In genomic region chr1:247642742-247643141, GRCh38 we compare ENCODE assay signal across 43 cellular contexts. TPM values are rescaled to one million over a fixed set of nuclear protein-coding genes. Genes with fewer than 3 reads are reported as not detected.
"Had no signal": no experiment of that assay in that cellular context is flagged by ENCODE, and none has a peak within 500 bp of the region (broad histone marks: within the 10 kb centered on the region; RNA-seq: fewer than 3 reads in every experiment).

No MANE protein-coding gene starts in this region.

- H3K27me3 ChIP-seq: adrenal gland, ascending aorta, body of pancreas, brain microvascular endothelial cell, breast epithelium, cardiac muscle cell had no signal

- H3K36me3 Mint-ChIP-seq: activated naive CD4-positive, alpha-beta T cell treated with anti-CD3 and anti-CD28 coated beads, Interleukin-2, amount 10 ng/mL, durations not matched to agents 7 days and 5 days; activated naive CD4-positive, alpha-beta T cell treated with anti-CD3 and anti-CD28 coated beads, Interleukin-2, amount 50 U/mL, for 24 hours; activated naive CD8-positive, alpha-beta T cell; activated naive CD8-positive, alpha-beta T cell treated with anti-CD3 and anti-CD28 coated beads for 36 hours; activated naive CD8-positive, alpha-beta T cell treated with anti-CD3 and anti-CD28 coated beads, Interleukin-2, amount 10 ng/mL, durations not matched to agents 7 days and 5 days; brain had no signal

- H3K9me3 Mint-ChIP-seq: activated naive CD4-positive, alpha-beta T cell treated with anti-CD3 and anti-CD28 coated beads for 36 hours; activated T-cell treated with anti-CD3 and anti-CD28 coated beads, Interleukin-2, amount 50 U/mL, for 24 hours; activated T-helper 17 cell treated with anti-CD3 and anti-CD28 coated beads, Interleukin-2, amount 50 U/mL, for 72 hours had no signal

- H3K4me3 Mint-ChIP-seq: activated naive CD4-positive, alpha-beta T cell treated with anti-CD3 and anti-CD28 coated beads for 36 hours; activated naive CD4-positive, alpha-beta T cell treated with anti-CD3 and anti-CD28 coated beads, Interleukin-2, amount 10 ng/mL, durations not matched to agents 7 days and 5 days; activated naive CD4-positive, alpha-beta T cell treated with anti-CD3 and anti-CD28 coated beads, Interleukin-2, amount 50 U/mL, for 24 hours; activated naive CD8-positive, alpha-beta T cell; activated naive CD8-positive, alpha-beta T cell treated with anti-CD3 and anti-CD28 coated beads for 36 hours; activated naive CD8-positive, alpha-beta T cell treated with anti-CD3 and anti-CD28 coated beads, Interleukin-2, amount 10 ng/mL, durations not matched to agents 7 days and 5 days; activated naive CD8-positive, alpha-beta T cell treated with anti-CD3 and anti-CD28 coated beads, Interleukin-2, amount 50 U/mL, for 24 hours; activated T-cell treated with anti-CD3 and anti-CD28 coated beads, Interleukin-2, amount 50 U/mL, for 24 hours; activated T-cell treated with anti-CD3 and anti-CD28 coated beads, Interleukin-2, amount 50 U/mL, for 4 hours; activated T-cell treated with anti-CD3 and anti-CD28 coated beads, Interleukin-2, amount 50 U/mL, for 72 hours; activated T-helper 1 cell treated with anti-CD3 and anti-CD28 coated beads, Interleukin-12 subunit alpha, Interleukin-12 subunit beta, Interleukin-2, Interleukin-4 antibody, amounts not matched to agents 30 ng/mL and 10 ng/mL and 1 ng/mL, durations not matched to agents 14 hours and 24 hours and 36 hours; activated T-helper 17 cell treated with anti-CD3 and anti-CD28 coated beads, Interleukin-2, amount 50 U/mL, for 72 hours; brain; central memory CD8-positive, alpha-beta T cell had no signal

- H3K27ac Mint-ChIP-seq: activated naive CD4-positive, alpha-beta T cell treated with anti-CD3 and anti-CD28 coated beads for 36 hours; activated naive CD4-positive, alpha-beta T cell treated with anti-CD3 and anti-CD28 coated beads, Interleukin-2, amount 10 ng/mL, durations not matched to agents 7 days and 5 days; activated naive CD4-positive, alpha-beta T cell treated with anti-CD3 and anti-CD28 coated beads, Interleukin-2, amount 50 U/mL, for 24 hours; activated naive CD4-positive, alpha-beta T cell treated with anti-CD3 and anti-CD28 coated beads, Interleukin-2, amount 50 U/mL, for 72 hours; activated naive CD8-positive, alpha-beta T cell; activated naive CD8-positive, alpha-beta T cell treated with anti-CD3 and anti-CD28 coated beads for 36 hours; activated naive CD8-positive, alpha-beta T cell treated with anti-CD3 and anti-CD28 coated beads, Interleukin-2, amount 10 ng/mL, durations not matched to agents 7 days and 5 days; activated naive CD8-positive, alpha-beta T cell treated with anti-CD3 and anti-CD28 coated beads, Interleukin-2, amount 50 U/mL, for 24 hours; activated T-cell treated with anti-CD3 and anti-CD28 coated beads, Interleukin-2, amount 50 U/mL, for 24 hours; activated T-cell treated with anti-CD3 and anti-CD28 coated beads, Interleukin-2, amount 50 U/mL, for 72 hours; activated T-helper 1 cell treated with anti-CD3 and anti-CD28 coated beads, Interleukin-12 subunit alpha, Interleukin-12 subunit beta, Interleukin-2, Interleukin-4 antibody, amounts not matched to agents 30 ng/mL and 10 ng/mL and 1 ng/mL, durations not matched to agents 14 hours and 24 hours and 36 hours; activated T-helper 17 cell treated with anti-CD3 and anti-CD28 coated beads, Interleukin-2, amount 50 U/mL, for 72 hours; activated T-helper 2 cell treated with anti-CD3 and anti-CD28 coated beads, Interferon-gamma antibody, Interleukin-2, Interleukin-4, amounts not matched to agents 10 μg/mL and 5 μg/mL and 100 μg/mL, durations not matched to agents 14 hours and 24 hours and 36 hours; brain had no signal

- DNase-seq: activated effector memory CD4-positive, alpha-beta T cell treated with anti-CD3 and anti-CD28 coated beads, Interleukin-2, amount 50 U/mL, for 16 hours; activated effector memory CD4-positive, alpha-beta T cell treated with Interleukin-2 at 50 U/mL for 16 hours; activated gamma-delta T cell; activated gamma-delta T cell treated with Interleukin-2 at 50 U/mL for 16 hours; activated naive CD4-positive, alpha-beta T cell; activated naive CD4-positive, alpha-beta T cell treated with anti-CD3 and anti-CD28 coated beads for 36 hours; activated naive CD4-positive, alpha-beta T cell treated with anti-CD3 and anti-CD28 coated beads, Interleukin-2, amount 10 ng/mL, durations not matched to agents 7 days and 5 days; activated naive CD4-positive, alpha-beta T cell treated with anti-CD3 and anti-CD28 coated beads, Interleukin-2, amount 50 U/mL, for 16 hours; activated naive CD4-positive, alpha-beta T cell treated with Interleukin-2 at 50 U/mL for 16 hours; activated naive CD8-positive, alpha-beta T cell treated with anti-CD3 and anti-CD28 coated beads for 36 hours; activated naive CD8-positive, alpha-beta T cell treated with anti-CD3 and anti-CD28 coated beads, Interleukin-2, amount 10 ng/mL, durations not matched to agents 7 days and 5 days; activated naive CD8-positive, alpha-beta T cell treated with anti-CD3 and anti-CD28 coated beads, Interleukin-2, amount 50 U/mL, for 24 hours; activated T-cell treated with anti-CD3 and anti-CD28 coated beads, Interleukin-2, amount 50 U/mL, for 1 hour; activated T-cell treated with anti-CD3 and anti-CD28 coated beads, Interleukin-2, amount 50 U/mL, for 24 hours; activated T-cell treated with anti-CD3 and anti-CD28 coated beads, Interleukin-2, amount 50 U/mL, for 4 hours; activated T-cell treated with anti-CD3 and anti-CD28 coated beads, Interleukin-2, amount 50 U/mL, for 48 hours; activated T-cell treated with anti-CD3 and anti-CD28 coated beads, Interleukin-2, amount 50 U/mL, for 72 hours; adrenal gland; amniotic stem cell; amygdala; anterior cingulate cortex; aorta; body of pancreas; brain microvascular endothelial cell; caudate nucleus; central memory CD4-positive, alpha-beta T cell; cerebellar nuclear complex had no signal

- ATAC-seq: activated naive CD4-positive, alpha-beta T cell treated with anti-CD3 and anti-CD28 coated beads, Interleukin-2, amount 50 U/mL, for 72 hours; activated naive CD8-positive, alpha-beta T cell treated with anti-CD3 and anti-CD28 coated beads, Interleukin-2, amount 50 U/mL, for 24 hours; activated T-cell treated with anti-CD3 and anti-CD28 coated beads, Interleukin-2, amount 50 U/mL, for 4 hours; activated T-cell treated with anti-CD3 and anti-CD28 coated beads, Interleukin-2, amount 50 U/mL, for 72 hours; activated T-helper 17 cell treated with anti-CD3 and anti-CD28 coated beads, Interleukin-2, amount 50 U/mL, for 72 hours; body of pancreas had no signal

- H3K4me1 ChIP-seq: adrenal gland, ascending aorta, body of pancreas, breast epithelium had no signal

- H3K4me1 Mint-ChIP-seq: activated naive CD4-positive, alpha-beta T cell treated with anti-CD3 and anti-CD28 coated beads, Interleukin-2, amount 10 ng/mL, durations not matched to agents 7 days and 5 days; activated naive CD4-positive, alpha-beta T cell treated with anti-CD3 and anti-CD28 coated beads, Interleukin-2, amount 50 U/mL, for 24 hours; activated naive CD8-positive, alpha-beta T cell treated with anti-CD3 and anti-CD28 coated beads for 36 hours; activated naive CD8-positive, alpha-beta T cell treated with anti-CD3 and anti-CD28 coated beads, Interleukin-2, amount 10 ng/mL, durations not matched to agents 7 days and 5 days; activated T-helper 17 cell treated with anti-CD3 and anti-CD28 coated beads, Interleukin-2, amount 50 U/mL, for 72 hours; central memory CD8-positive, alpha-beta T cell had no signal

- H3K27ac ChIP-seq: adrenal gland, ascending aorta, body of pancreas, brain microvascular endothelial cell, breast epithelium, cardiac muscle cell had no signal

- H3K9me3 ChIP-seq: adrenal gland, ascending aorta, body of pancreas, breast epithelium had no signal

- H3K36me3 ChIP-seq: adrenal gland, ascending aorta, brain microvascular endothelial cell, breast epithelium, cardiac muscle cell had no signal

- H3K4me3 ChIP-seq: adrenal gland, ascending aorta, body of pancreas, breast epithelium, cardiac muscle cell had no signal

RNA-seq across cellular contexts. Expression of gene OR13G1, which starts 36.8 kb away (rescaled TPM):
- total RNA-seq: activated naive CD4-positive, alpha-beta T cell treated with anti-CD3 and anti-CD28 coated beads for 36 hours; activated naive CD4-positive, alpha-beta T cell treated with anti-CD3 and anti-CD28 coated beads, Interleukin-2, amount 50 U/mL, for 72 hours; activated naive CD8-positive, alpha-beta T cell treated with anti-CD3 and anti-CD28 coated beads for 36 hours; activated naive CD8-positive, alpha-beta T cell treated with anti-CD3 and anti-CD28 coated beads, Interleukin-2, amount 10 ng/mL, durations not matched to agents 7 days and 5 days; activated T-cell treated with anti-CD3 and anti-CD28 coated beads, Interleukin-2, amount 50 U/mL, for 4 hours; activated T-cell treated with anti-CD3 and anti-CD28 coated beads, Interleukin-2, amount 50 U/mL, for 72 hours; activated T-helper 1 cell treated with anti-CD3 and anti-CD28 coated beads, Interleukin-12 subunit alpha, Interleukin-12 subunit beta, Interleukin-2, Interleukin-4 antibody, amounts not matched to agents 30 ng/mL and 10 ng/mL and 1 ng/mL, durations not matched to agents 14 hours and 24 hours and 36 hours; activated T-helper 17 cell treated with anti-CD3 and anti-CD28 coated beads, Interleukin-2, amount 50 U/mL, for 72 hours; activated T-helper 2 cell treated with anti-CD3 and anti-CD28 coated beads, Interferon-gamma antibody, Interleukin-2, Interleukin-4, amounts not matched to agents 10 μg/mL and 5 μg/mL and 100 μg/mL, durations not matched to agents 14 hours and 24 hours and 36 hours; adrenal gland; aorta; ascending aorta; astrocyte; body of pancreas; breast epithelium; bronchial epithelial cell; cardiac muscle cell; cardiac septum; cerebellum; chondrocyte had no signal

RNA-seq across cellular contexts. Expression of gene OR2G3, which starts 37.4 kb away (rescaled TPM):
- total RNA-seq: activated naive CD4-positive, alpha-beta T cell treated with anti-CD3 and anti-CD28 coated beads for 36 hours; activated naive CD4-positive, alpha-beta T cell treated with anti-CD3 and anti-CD28 coated beads, Interleukin-2, amount 50 U/mL, for 72 hours; activated naive CD8-positive, alpha-beta T cell treated with anti-CD3 and anti-CD28 coated beads for 36 hours; activated naive CD8-positive, alpha-beta T cell treated with anti-CD3 and anti-CD28 coated beads, Interleukin-2, amount 10 ng/mL, durations not matched to agents 7 days and 5 days; activated T-cell treated with anti-CD3 and anti-CD28 coated beads, Interleukin-2, amount 50 U/mL, for 4 hours; activated T-cell treated with anti-CD3 and anti-CD28 coated beads, Interleukin-2, amount 50 U/mL, for 72 hours; activated T-helper 1 cell treated with anti-CD3 and anti-CD28 coated beads, Interleukin-12 subunit alpha, Interleukin-12 subunit beta, Interleukin-2, Interleukin-4 antibody, amounts not matched to agents 30 ng/mL and 10 ng/mL and 1 ng/mL, durations not matched to agents 14 hours and 24 hours and 36 hours; activated T-helper 17 cell treated with anti-CD3 and anti-CD28 coated beads, Interleukin-2, amount 50 U/mL, for 72 hours; activated T-helper 2 cell treated with anti-CD3 and anti-CD28 coated beads, Interferon-gamma antibody, Interleukin-2, Interleukin-4, amounts not matched to agents 10 μg/mL and 5 μg/mL and 100 μg/mL, durations not matched to agents 14 hours and 24 hours and 36 hours; adrenal gland; aorta; ascending aorta; astrocyte; body of pancreas; breast epithelium; bronchial epithelial cell; cardiac muscle cell; cardiac septum; cerebellum; chondrocyte had no signal

RNA-seq across cellular contexts. Expression of gene OR2G2, which starts 54.6 kb away (rescaled TPM):
- total RNA-seq: activated naive CD4-positive, alpha-beta T cell treated with anti-CD3 and anti-CD28 coated beads for 36 hours; activated naive CD8-positive, alpha-beta T cell treated with anti-CD3 and anti-CD28 coated beads for 36 hours; activated naive CD8-positive, alpha-beta T cell treated with anti-CD3 and anti-CD28 coated beads, Interleukin-2, amount 10 ng/mL, durations not matched to agents 7 days and 5 days; activated T-cell treated with anti-CD3 and anti-CD28 coated beads, Interleukin-2, amount 50 U/mL, for 4 hours; activated T-cell treated with anti-CD3 and anti-CD28 coated beads, Interleukin-2, amount 50 U/mL, for 72 hours; activated T-helper 1 cell treated with anti-CD3 and anti-CD28 coated beads, Interleukin-12 subunit alpha, Interleukin-12 subunit beta, Interleukin-2, Interleukin-4 antibody, amounts not matched to agents 30 ng/mL and 10 ng/mL and 1 ng/mL, durations not matched to agents 14 hours and 24 hours and 36 hours; activated T-helper 17 cell treated with anti-CD3 and anti-CD28 coated beads, Interleukin-2, amount 50 U/mL, for 72 hours; activated T-helper 2 cell treated with anti-CD3 and anti-CD28 coated beads, Interferon-gamma antibody, Interleukin-2, Interleukin-4, amounts not matched to agents 10 μg/mL and 5 μg/mL and 100 μg/mL, durations not matched to agents 14 hours and 24 hours and 36 hours; adrenal gland; aorta; ascending aorta; astrocyte; body of pancreas; breast epithelium; bronchial epithelial cell; cardiac muscle cell; cardiac septum; cerebellum; chondrocyte had no signal
